ENCODE assay signal across 1 cellular context in the genomic region with DNA sequence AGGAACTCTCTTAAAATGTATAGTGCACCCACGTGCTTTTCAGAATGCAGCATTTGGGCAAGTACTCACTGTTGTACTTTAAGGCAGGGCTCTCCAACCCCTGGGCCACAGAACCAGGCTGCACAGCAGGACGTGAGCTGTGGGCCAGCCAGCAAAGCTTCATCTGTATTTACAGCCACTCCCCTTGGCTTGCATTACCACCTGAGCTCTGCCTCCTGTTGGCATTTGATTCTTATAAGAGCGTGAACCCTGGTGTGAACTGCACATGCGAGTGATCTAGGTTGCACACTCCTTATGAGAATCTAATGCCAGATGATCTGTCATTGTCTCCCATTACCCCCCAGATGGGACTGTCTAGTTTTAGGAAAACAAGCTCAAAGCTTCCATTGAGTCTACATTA.
TF ChIP-seq lines count a peak whose summit lies in the region.

No MANE protein-coding gene starts in this region.

TF ChIP-seq in GM12878, 131 proteins besides CTCF, POLR2A, EP300 and RAD21:
- TF ChIP-seq, protein P1, sequence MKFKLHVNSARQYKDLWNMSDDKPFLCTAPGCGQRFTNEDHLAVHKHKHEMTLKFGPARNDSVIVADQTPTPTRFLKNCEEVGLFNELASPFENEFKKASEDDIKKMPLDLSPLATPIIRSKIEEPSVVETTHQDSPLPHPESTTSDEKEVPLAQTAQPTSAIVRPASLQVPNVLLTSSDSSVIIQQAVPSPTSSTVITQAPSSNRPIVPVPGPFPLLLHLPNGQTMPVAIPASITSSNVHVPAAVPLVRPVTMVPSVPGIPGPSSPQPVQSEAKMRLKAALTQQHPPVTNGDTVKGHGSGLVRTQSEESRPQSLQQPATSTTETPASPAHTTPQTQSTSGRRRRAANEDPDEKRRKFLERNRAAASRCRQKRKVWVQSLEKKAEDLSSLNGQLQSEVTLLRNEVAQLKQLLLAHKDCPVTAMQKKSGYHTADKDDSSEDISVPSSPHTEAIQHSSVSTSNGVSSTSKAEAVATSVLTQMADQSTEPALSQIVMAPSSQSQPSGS (IDR thresholded peaks at IDR 0.05; ENCODE audit: low read length), result no peak
- TF ChIP-seq RUNX3 (IDR thresholded peaks at IDR 0.05; ENCODE audit: low read length), result no peak
- TF ChIP-seq MEF2B (IDR thresholded peaks at IDR 0.05; ENCODE audit: partially characterized antibody, poor library complexity, severe bottlenecking), result no peak
- no peak for TF ChIP-seq SMAD1 (IDR thresholded peaks at IDR 0.05; ENCODE audit: low read depth, partially characterized antibody)
- no peak for TF ChIP-seq SP1 (IDR thresholded peaks at IDR 0.05; ENCODE audit: low read depth, low read length)
- no peak for TF ChIP-seq POLR2AphosphoS5 (IDR thresholded peaks at IDR 0.05; ENCODE audit: low read length)
- TF ChIP-seq SPI1 (IDR thresholded peaks at IDR 0.05; ENCODE audit: borderline replicate concordance, insufficient read depth, low read depth, low read length), result no peak
- TF ChIP-seq, protein P2, sequence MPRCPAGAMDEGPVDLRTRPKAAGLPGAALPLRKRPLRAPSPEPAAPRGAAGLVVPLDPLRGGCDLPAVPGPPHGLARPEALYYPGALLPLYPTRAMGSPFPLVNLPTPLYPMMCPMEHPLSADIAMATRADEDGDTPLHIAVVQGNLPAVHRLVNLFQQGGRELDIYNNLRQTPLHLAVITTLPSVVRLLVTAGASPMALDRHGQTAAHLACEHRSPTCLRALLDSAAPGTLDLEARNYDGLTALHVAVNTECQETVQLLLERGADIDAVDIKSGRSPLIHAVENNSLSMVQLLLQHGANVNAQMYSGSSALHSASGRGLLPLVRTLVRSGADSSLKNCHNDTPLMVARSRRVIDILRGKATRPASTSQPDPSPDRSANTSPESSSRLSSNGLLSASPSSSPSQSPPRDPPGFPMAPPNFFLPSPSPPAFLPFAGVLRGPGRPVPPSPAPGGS (IDR thresholded peaks at IDR 0.05; ENCODE audit: borderline replicate concordance, insufficient read depth, low read depth, low read length, poor library complexity, severe bottlenecking), result no peak
- TF ChIP-seq LARP7 (IDR thresholded peaks at IDR 0.05), result no peak
- no peak for TF ChIP-seq IRF4 (IDR thresholded peaks at IDR 0.05; ENCODE audit: low read depth, low read length)
- no peak for TF ChIP-seq ZNF207 (IDR thresholded peaks at IDR 0.05; ENCODE audit: borderline replicate concordance)
- no peak for TF ChIP-seq SRF (IDR thresholded peaks at IDR 0.05; ENCODE audit: low read depth in 2 of 2, low read length in 2 of 2)
- TF ChIP-seq, protein P3, sequence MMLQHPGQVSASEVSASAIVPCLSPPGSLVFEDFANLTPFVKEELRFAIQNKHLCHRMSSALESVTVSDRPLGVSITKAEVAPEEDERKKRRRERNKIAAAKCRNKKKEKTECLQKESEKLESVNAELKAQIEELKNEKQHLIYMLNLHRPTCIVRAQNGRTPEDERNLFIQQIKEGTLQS (IDR thresholded peaks at IDR 0.05; ENCODE audit: borderline replicate concordance, extremely low read depth, low read depth, low read length), result no peak
- TF ChIP-seq POU2F2 (IDR thresholded peaks at IDR 0.05; ENCODE audit: borderline replicate concordance, low read depth, low read length), result no peak
- TF ChIP-seq CREM (IDR thresholded peaks at IDR 0.05; ENCODE audit: low read depth), result no peak
- TF ChIP-seq HDGF (IDR thresholded peaks at IDR 0.05), result no peak
- TF ChIP-seq, protein P4, sequence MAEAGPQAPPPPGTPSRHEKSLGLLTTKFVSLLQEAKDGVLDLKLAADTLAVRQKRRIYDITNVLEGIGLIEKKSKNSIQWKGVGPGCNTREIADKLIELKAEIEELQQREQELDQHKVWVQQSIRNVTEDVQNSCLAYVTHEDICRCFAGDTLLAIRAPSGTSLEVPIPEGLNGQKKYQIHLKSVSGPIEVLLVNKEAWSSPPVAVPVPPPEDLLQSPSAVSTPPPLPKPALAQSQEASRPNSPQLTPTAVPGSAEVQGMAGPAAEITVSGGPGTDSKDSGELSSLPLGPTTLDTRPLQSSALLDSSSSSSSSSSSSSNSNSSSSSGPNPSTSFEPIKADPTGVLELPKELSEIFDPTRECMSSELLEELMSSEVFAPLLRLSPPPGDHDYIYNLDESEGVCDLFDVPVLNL (IDR thresholded peaks at IDR 0.05; ENCODE audit: low read depth, low read length), result no peak
